In the genomic region with DNA sequence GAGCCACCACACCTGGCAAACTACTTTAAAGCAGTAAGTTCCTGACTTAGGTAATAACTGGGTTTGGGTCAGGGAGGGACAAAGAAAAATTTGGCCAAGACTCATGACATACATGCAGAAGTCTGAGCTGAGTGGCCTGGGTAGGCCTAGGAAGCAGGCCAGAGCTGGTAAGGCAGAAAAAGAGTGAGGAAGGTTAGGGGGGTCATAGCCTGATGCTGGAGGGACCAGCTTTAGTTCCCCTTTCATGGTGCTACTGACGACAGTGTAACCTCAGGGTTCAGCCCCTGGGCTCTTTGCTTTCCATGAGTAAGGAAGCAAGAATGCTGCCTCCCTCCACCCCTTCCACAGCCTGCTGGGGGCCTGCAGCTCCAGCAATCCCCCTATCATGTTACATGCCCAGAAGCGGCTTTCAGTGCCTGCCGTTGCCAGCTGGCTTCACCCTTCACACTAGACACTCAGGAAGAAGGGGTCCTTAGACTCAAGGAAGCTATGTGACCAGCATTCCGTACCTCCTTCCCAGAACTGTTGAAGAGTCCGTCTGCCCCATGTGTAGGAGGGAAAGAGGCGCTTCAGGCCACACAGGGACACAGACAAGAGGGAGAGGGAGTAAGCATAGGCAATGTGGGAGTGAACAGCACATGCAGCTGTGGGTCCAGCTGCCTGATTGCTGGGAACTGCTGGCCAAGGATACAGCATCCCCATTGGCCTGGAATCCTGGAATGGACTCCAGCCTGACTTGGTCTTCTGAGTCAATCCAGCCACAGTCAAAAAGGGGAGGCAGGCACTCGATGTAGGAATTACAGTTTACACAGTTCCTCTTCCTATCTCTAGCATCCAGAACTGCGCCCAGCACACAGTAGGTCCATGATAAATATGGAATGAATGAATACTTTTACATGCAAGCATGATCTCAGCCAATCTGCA, we compare ENCODE assay signal across 1 cellular context.
TF ChIP-seq lines count a peak whose summit lies in the region.

No MANE protein-coding gene starts in this region.

TF ChIP-seq in HepG2, 621 proteins besides CTCF, POLR2A, EP300 and RAD21 (continued from another document and continues in another):
- TF ChIP-seq, protein P1, sequence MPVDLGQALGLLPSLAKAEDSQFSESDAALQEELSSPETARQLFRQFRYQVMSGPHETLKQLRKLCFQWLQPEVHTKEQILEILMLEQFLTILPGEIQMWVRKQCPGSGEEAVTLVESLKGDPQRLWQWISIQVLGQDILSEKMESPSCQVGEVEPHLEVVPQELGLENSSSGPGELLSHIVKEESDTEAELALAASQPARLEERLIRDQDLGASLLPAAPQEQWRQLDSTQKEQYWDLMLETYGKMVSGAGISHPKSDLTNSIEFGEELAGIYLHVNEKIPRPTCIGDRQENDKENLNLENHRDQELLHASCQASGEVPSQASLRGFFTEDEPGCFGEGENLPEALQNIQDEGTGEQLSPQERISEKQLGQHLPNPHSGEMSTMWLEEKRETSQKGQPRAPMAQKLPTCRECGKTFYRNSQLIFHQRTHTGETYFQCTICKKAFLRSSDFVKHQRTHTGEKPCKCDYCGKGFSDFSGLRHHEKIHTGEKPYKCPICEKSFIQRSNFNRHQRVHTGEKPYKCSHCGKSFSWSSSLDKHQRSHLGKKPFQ (CRISPR knock-in tag; IDR thresholded peaks at IDR 0.05; ENCODE audit: insufficient replicate concordance): no peak
- TF ChIP-seq DNMT1 (CRISPR knock-in tag; IDR thresholded peaks at IDR 0.05): no peak
- TF ChIP-seq ZNF329 (CRISPR knock-in tag; IDR thresholded peaks at IDR 0.05; ENCODE audit: low read depth): no peak
- TF ChIP-seq RXRA (CRISPR knock-in tag; IDR thresholded peaks at IDR 0.05): 0 out of 2 replicates have a peak, but pooled peaks have one; percentile 5
- TF ChIP-seq DNMT3B (CRISPR knock-in tag; conservative IDR thresholded peaks at IDR 0.05): no peak
- TF ChIP-seq, protein P2, sequence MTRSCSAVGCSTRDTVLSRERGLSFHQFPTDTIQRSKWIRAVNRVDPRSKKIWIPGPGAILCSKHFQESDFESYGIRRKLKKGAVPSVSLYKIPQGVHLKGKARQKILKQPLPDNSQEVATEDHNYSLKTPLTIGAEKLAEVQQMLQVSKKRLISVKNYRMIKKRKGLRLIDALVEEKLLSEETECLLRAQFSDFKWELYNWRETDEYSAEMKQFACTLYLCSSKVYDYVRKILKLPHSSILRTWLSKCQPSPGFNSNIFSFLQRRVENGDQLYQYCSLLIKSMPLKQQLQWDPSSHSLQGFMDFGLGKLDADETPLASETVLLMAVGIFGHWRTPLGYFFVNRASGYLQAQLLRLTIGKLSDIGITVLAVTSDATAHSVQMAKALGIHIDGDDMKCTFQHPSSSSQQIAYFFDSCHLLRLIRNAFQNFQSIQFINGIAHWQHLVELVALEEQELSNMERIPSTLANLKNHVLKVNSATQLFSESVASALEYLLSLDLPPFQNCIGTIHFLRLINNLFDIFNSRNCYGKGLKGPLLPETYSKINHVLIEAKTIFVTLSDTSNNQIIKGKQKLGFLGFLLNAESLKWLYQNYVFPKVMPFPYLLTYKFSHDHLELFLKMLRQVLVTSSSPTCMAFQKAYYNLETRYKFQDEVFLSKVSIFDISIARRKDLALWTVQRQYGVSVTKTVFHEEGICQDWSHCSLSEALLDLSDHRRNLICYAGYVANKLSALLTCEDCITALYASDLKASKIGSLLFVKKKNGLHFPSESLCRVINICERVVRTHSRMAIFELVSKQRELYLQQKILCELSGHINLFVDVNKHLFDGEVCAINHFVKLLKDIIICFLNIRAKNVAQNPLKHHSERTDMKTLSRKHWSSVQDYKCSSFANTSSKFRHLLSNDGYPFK (CRISPR knock-in tag; IDR thresholded peaks at IDR 0.05; ENCODE audit: borderline replicate concordance): no peak
- no peak for TF ChIP-seq ZNF598 (CRISPR knock-in tag; IDR thresholded peaks at IDR 0.05; ENCODE audit: borderline replicate concordance)
- TF ChIP-seq, protein P3, sequence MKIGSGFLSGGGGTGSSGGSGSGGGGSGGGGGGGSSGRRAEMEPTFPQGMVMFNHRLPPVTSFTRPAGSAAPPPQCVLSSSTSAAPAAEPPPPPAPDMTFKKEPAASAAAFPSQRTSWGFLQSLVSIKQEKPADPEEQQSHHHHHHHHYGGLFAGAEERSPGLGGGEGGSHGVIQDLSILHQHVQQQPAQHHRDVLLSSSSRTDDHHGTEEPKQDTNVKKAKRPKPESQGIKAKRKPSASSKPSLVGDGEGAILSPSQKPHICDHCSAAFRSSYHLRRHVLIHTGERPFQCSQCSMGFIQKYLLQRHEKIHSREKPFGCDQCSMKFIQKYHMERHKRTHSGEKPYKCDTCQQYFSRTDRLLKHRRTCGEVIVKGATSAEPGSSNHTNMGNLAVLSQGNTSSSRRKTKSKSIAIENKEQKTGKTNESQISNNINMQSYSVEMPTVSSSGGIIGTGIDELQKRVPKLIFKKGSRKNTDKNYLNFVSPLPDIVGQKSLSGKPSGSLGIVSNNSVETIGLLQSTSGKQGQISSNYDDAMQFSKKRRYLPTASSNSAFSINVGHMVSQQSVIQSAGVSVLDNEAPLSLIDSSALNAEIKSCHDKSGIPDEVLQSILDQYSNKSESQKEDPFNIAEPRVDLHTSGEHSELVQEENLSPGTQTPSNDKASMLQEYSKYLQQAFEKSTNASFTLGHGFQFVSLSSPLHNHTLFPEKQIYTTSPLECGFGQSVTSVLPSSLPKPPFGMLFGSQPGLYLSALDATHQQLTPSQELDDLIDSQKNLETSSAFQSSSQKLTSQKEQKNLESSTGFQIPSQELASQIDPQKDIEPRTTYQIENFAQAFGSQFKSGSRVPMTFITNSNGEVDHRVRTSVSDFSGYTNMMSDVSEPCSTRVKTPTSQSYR (CRISPR knock-in tag; IDR thresholded peaks at IDR 0.05; ENCODE audit: borderline replicate concordance): no peak
- TF ChIP-seq, protein P4, sequence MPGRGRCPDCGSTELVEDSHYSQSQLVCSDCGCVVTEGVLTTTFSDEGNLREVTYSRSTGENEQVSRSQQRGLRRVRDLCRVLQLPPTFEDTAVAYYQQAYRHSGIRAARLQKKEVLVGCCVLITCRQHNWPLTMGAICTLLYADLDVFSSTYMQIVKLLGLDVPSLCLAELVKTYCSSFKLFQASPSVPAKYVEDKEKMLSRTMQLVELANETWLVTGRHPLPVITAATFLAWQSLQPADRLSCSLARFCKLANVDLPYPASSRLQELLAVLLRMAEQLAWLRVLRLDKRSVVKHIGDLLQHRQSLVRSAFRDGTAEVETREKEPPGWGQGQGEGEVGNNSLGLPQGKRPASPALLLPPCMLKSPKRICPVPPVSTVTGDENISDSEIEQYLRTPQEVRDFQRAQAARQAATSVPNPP (CRISPR knock-in tag; IDR thresholded peaks at IDR 0.05): no peak
- TF ChIP-seq NR2F6 (IDR thresholded peaks at IDR 0.05): no peak
- TF ChIP-seq NR2F6 (CRISPR knock-in tag; IDR thresholded peaks at IDR 0.05): no peak
- no peak for TF ChIP-seq CEBPB (IDR thresholded peaks at IDR 0.05; ENCODE audit: borderline replicate concordance, low read depth, low read length)
- peak; percentile 87 for TF ChIP-seq FOSL2 (CRISPR knock-in tag; IDR thresholded peaks at IDR 0.05)
- no peak for TF ChIP-seq NR2F1 (CRISPR knock-in tag; IDR thresholded peaks at IDR 0.05)
- TF ChIP-seq, protein P5, sequence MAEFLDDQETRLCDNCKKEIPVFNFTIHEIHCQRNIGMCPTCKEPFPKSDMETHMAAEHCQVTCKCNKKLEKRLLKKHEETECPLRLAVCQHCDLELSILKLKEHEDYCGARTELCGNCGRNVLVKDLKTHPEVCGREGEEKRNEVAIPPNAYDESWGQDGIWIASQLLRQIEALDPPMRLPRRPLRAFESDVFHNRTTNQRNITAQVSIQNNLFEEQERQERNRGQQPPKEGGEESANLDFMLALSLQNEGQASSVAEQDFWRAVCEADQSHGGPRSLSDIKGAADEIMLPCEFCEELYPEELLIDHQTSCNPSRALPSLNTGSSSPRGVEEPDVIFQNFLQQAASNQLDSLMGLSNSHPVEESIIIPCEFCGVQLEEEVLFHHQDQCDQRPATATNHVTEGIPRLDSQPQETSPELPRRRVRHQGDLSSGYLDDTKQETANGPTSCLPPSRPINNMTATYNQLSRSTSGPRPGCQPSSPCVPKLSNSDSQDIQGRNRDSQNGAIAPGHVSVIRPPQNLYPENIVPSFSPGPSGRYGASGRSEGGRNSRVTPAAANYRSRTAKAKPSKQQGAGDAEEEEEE (CRISPR knock-in tag; IDR thresholded peaks at IDR 0.05; ENCODE audit: borderline replicate concordance): no peak
- no peak for TF ChIP-seq ZNF703 (CRISPR knock-in tag; IDR thresholded peaks at IDR 0.05; ENCODE audit: borderline replicate concordance)
- no peak for TF ChIP-seq POLR2AphosphoS5 (IDR thresholded peaks at IDR 0.05; ENCODE audit: low read depth, low read length)
- no peak for TF ChIP-seq ONECUT2 (CRISPR knock-in tag; IDR thresholded peaks at IDR 0.05)
- no peak for TF ChIP-seq MIER3 (CRISPR knock-in tag; IDR thresholded peaks at IDR 0.05; ENCODE audit: borderline replicate concordance)
- TF ChIP-seq, protein P6, sequence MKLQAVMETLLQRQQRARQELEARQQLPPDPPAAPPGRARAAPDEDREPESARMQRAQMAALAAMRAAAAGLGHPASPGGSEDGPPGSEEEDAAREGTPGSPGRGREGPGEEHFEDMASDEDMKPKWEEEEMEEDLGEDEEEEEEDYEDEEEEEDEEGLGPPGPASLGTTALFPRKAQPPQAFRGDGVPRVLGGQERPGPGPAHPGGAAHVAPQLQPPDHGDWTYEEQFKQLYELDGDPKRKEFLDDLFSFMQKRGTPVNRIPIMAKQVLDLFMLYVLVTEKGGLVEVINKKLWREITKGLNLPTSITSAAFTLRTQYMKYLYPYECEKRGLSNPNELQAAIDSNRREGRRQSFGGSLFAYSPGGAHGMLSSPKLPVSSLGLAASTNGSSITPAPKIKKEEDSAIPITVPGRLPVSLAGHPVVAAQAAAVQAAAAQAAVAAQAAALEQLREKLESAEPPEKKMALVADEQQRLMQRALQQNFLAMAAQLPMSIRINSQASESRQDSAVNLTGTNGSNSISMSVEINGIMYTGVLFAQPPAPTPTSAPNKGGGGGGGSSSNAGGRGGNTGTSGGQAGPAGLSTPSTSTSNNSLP (IDR thresholded peaks at IDR 0.05; ENCODE audit: low read depth, low read length): no peak
- peak; percentile 95 for TF ChIP-seq SIX1 (CRISPR knock-in tag; IDR thresholded peaks at IDR 0.05; ENCODE audit: borderline replicate concordance)
- no peak for TF ChIP-seq ERF (CRISPR knock-in tag; IDR thresholded peaks at IDR 0.05)
- no peak for TF ChIP-seq CEBPG (CRISPR knock-in tag; IDR thresholded peaks at IDR 0.05)
- no peak for TF ChIP-seq YY1 (IDR thresholded peaks at IDR 0.05; ENCODE audit: insufficient read depth, insufficient replicate concordance, low read depth, low read length)
- TF ChIP-seq SMYD3 (CRISPR knock-in tag; IDR thresholded peaks at IDR 0.05): no peak
- TF ChIP-seq MED1 (CRISPR knock-in tag; IDR thresholded peaks at IDR 0.05): no peak
- TF ChIP-seq MATR3 (CRISPR knock-in tag; IDR thresholded peaks at IDR 0.05): no peak
- no peak for TF ChIP-seq KDM3A (CRISPR knock-in tag; IDR thresholded peaks at IDR 0.05; ENCODE audit: low read depth)
- TF ChIP-seq ZNF543 (CRISPR knock-in tag; IDR thresholded peaks at IDR 0.05): no peak
- TF ChIP-seq KDM5A (IDR thresholded peaks at IDR 0.05; ENCODE audit: borderline replicate concordance, low read length): no peak
- TF ChIP-seq ARNT2 (CRISPR knock-in tag; IDR thresholded peaks at IDR 0.05; ENCODE audit: low read depth): no peak
- TF ChIP-seq ZNF564 (CRISPR knock-in tag; IDR thresholded peaks at IDR 0.05): no peak
- TF ChIP-seq, protein P7, sequence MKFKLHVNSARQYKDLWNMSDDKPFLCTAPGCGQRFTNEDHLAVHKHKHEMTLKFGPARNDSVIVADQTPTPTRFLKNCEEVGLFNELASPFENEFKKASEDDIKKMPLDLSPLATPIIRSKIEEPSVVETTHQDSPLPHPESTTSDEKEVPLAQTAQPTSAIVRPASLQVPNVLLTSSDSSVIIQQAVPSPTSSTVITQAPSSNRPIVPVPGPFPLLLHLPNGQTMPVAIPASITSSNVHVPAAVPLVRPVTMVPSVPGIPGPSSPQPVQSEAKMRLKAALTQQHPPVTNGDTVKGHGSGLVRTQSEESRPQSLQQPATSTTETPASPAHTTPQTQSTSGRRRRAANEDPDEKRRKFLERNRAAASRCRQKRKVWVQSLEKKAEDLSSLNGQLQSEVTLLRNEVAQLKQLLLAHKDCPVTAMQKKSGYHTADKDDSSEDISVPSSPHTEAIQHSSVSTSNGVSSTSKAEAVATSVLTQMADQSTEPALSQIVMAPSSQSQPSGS (CRISPR knock-in tag; IDR thresholded peaks at IDR 0.05): no peak
- TF ChIP-seq, protein P8, sequence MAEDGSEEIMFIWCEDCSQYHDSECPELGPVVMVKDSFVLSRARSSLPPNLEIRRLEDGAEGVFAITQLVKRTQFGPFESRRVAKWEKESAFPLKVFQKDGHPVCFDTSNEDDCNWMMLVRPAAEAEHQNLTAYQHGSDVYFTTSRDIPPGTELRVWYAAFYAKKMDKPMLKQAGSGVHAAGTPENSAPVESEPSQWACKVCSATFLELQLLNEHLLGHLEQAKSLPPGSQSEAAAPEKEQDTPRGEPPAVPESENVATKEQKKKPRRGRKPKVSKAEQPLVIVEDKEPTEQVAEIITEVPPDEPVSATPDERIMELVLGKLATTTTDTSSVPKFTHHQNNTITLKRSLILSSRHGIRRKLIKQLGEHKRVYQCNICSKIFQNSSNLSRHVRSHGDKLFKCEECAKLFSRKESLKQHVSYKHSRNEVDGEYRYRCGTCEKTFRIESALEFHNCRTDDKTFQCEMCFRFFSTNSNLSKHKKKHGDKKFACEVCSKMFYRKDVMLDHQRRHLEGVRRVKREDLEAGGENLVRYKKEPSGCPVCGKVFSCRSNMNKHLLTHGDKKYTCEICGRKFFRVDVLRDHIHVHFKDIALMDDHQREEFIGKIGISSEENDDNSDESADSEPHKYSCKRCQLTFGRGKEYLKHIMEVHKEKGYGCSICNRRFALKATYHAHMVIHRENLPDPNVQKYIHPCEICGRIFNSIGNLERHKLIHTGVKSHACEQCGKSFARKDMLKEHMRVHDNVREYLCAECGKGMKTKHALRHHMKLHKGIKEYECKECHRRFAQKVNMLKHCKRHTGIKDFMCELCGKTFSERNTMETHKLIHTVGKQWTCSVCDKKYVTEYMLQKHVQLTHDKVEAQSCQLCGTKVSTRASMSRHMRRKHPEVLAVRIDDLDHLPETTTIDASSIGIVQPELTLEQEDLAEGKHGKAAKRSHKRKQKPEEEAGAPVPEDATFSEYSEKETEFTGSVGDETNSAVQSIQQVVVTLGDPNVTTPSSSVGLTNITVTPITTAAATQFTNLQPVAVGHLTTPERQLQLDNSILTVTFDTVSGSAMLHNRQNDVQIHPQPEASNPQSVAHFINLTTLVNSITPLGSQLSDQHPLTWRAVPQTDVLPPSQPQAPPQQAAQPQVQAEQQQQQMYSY (CRISPR knock-in tag; IDR thresholded peaks at IDR 0.05): peak; percentile 80; the same call in 1 of the 2 replicates
- TF ChIP-seq FOXO1 (CRISPR knock-in tag; IDR thresholded peaks at IDR 0.05): no peak
- TF ChIP-seq ZFX (CRISPR knock-in tag; IDR thresholded peaks at IDR 0.05; ENCODE audit: low read depth): no peak
- no peak for TF ChIP-seq HNRNPK (IDR thresholded peaks at IDR 0.05; ENCODE audit: low read depth, low read length, poor library complexity, severe bottlenecking)
- TF ChIP-seq, protein P9, sequence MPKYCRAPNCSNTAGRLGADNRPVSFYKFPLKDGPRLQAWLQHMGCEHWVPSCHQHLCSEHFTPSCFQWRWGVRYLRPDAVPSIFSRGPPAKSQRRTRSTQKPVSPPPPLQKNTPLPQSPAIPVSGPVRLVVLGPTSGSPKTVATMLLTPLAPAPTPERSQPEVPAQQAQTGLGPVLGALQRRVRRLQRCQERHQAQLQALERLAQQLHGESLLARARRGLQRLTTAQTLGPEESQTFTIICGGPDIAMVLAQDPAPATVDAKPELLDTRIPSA (CRISPR knock-in tag; IDR thresholded peaks at IDR 0.05; ENCODE audit: borderline replicate concordance): no peak
- no peak for TF ChIP-seq ZNF225 (CRISPR knock-in tag; IDR thresholded peaks at IDR 0.05)
- TF ChIP-seq ZNF768 (CRISPR knock-in tag; IDR thresholded peaks at IDR 0.05): no peak
- TF ChIP-seq MEF2D (CRISPR knock-in tag; IDR thresholded peaks at IDR 0.05): no peak
- TF ChIP-seq YEATS2 (CRISPR knock-in tag; IDR thresholded peaks at IDR 0.05; ENCODE audit: borderline replicate concordance): no peak; the same call in 1 of the 2 replicates
- TF ChIP-seq ZMAT3 (CRISPR knock-in tag; conservative IDR thresholded peaks at IDR 0.05): no peak
